Comparison of ENCODE assay signal across 19 cellular contexts in genomic region chr2:180085144-180085543, GRCh38.
DNase-seq lines count a peak whose midpoint lies in the region; ATAC-seq, FAIRE-seq and TF ChIP-seq lines count a peak whose summit lies in the region.
"Had no signal": no experiment of that assay in that cellular context is flagged by ENCODE, and none has a peak within 500 bp of the region (broad histone marks: within the 10 kb centered on the region; RNA-seq: fewer than 3 reads in every experiment).

No MANE protein-coding gene starts in this region.

- no peak overlapping the region for H3K4me2 ChIP-seq in K562 (ENCODE audit: insufficient read depth, low read length)
- no peak overlapping the region for H3K4me2 ChIP-seq in PC-9
- H3K4me2 ChIP-seq: BLaER1, GM23338 had no signal

- H3K36me3 ChIP-seq in K562 (ENCODE audit: control insufficient read depth, insufficient read depth, low read length) (no peaks in the 10 kb centered on the region), kidney (ENCODE audit: control insufficient read depth in 1 of 2, insufficient read depth in 2 of 2, low read length in 2 of 2) (no peaks in the 10 kb centered on the region), PC-9 (ENCODE audit: low read depth) (no peaks in the 10 kb centered on the region)
- H3K36me3 ChIP-seq: BLaER1 had no signal

- H3K9me3 ChIP-seq in K562 (replicated peaks; ENCODE audit: control insufficient read depth, insufficient read depth, low read depth, low read length) (no peaks in the 10 kb centered on the region), kidney (ENCODE audit: control insufficient read depth in 1 of 2, low read length in 2 of 2) (peaks cover 0 to 4% of the 10 kb centered on the region in 2 donors), PC-9 (ENCODE audit: insufficient read depth, low read depth) (no peaks in the 10 kb centered on the region; the same call in 1 of the 2 replicates)

- FAIRE-seq in G401.6 (lab: Jason Lieb, UNC) (peak; percentile 85), K562 (lab: Jason Lieb, UNC) (no peak), kidney (lab: Jason Lieb, UNC) (peak; percentile 17)
- FAIRE-seq: GM12891, GM18507 had no signal

- H3K9me1 ChIP-seq in K562 (ENCODE audit: control insufficient read depth, insufficient read depth, low read length): no peaks in the 10 kb centered on the region

- no peak for TF ChIP-seq EP300 in K562 (IDR thresholded peaks at IDR 0.05; ENCODE audit: low read length)

- H3K27me3 ChIP-seq in K562 (ENCODE audit: control insufficient read depth in 2 of 2, insufficient read depth in 2 of 2, low read length in 2 of 2) (no peaks in the 10 kb centered on the region), PC-9 (ENCODE audit: insufficient read depth, low read depth) (no peaks in the 10 kb centered on the region)
- H3K27me3 ChIP-seq: BLaER1 had no signal

- H3K9me2 ChIP-seq in PC-9 (ENCODE audit: insufficient read depth): no peaks in the 10 kb centered on the region

- no peaks in the 10 kb centered on the region for H3F3A ChIP-seq in PC-9 (ENCODE audit: insufficient read depth, low read depth)

- no peak overlapping the region for H3K27ac ChIP-seq in K562 (ENCODE audit: extremely low read depth, low read depth, low read length)
- no peak overlapping the region for H3K27ac ChIP-seq in kidney (ENCODE audit: low read depth in 2 of 2, low read length in 2 of 2)
- H3K27ac ChIP-seq in PC-9: no peak overlapping the region
- H3K27ac ChIP-seq: BLaER1, C4-2B had no signal

- TF ChIP-seq POLR2A in K562 (conservative IDR thresholded peaks at IDR 0.05): no peak

- ATAC-seq in K562: no peak
- ATAC-seq: GM23338, HCT116 had no signal

- no peak overlapping the region for H3K4me3 ChIP-seq in K562
- H3K4me3 ChIP-seq in kidney (ENCODE audit: low read length in 2 of 2): no peak overlapping the region
- H3K4me3 ChIP-seq in PC-9: no peak overlapping the region
- H3K4me3 ChIP-seq: BLaER1, GM23338 had no signal

- intact Hi-C loops in K562 (cut with micrococcal nuclease): no loop called here
- intact Hi-C loops in kidney (cut with DNase I): no loop called here
- intact Hi-C loops in PC-9 (cut with micrococcal nuclease; ENCODE audit: unreplicated experiment): no loop called here

- TF ChIP-seq RAD21 in K562 (CRISPR knock-in tag; conservative IDR thresholded peaks at IDR 0.05 in 1 of 2, IDR thresholded peaks at IDR 0.05 in 1 of 2): no peak

- in situ Hi-C loops in K562 (cut with MboI): no loop called here

- H4K20me1 ChIP-seq in K562 (replicated peaks; ENCODE audit: control insufficient read depth, insufficient read depth, low read length) (no peaks in the 10 kb centered on the region), PC-9 (ENCODE audit: insufficient read depth) (no peaks in the 10 kb centered on the region)
- H4K20me1 ChIP-seq: BLaER1 had no signal

- POLR2A ChIA-PET in K562 (lab: Yijun Ruan, JAX): no interaction called here
- POLR2A ChIA-PET in PC-9 (lab: Charles Lee; ENCODE audit: unreplicated experiment): no interaction called here

- DNase-seq in K562 (ENCODE audit: extremely low read depth in 1 of 4, low spot score in 3 of 4): no peak
- DNase-seq in kidney: no peak
- DNase-seq in NAMALWA (ENCODE audit: low spot score): no peak
- no peak for DNase-seq in stimulated activated CD4-positive, alpha-beta T cell treated with anti-CD3 and anti-CD28 coated beads, Interleukin-15, amount 100 ng/mL, for 24 hours
- DNase-seq in PC-9: no peak
- DNase-seq: CD4-positive, alpha-beta T cell; CD8-positive, alpha-beta memory T cell; DMS 273 treated with DMSO at 0.1 percent for 48 hours; DMS79; EL; GF-D8; H9 had no signal

- TF ChIP-seq CTCF in K562 (IDR thresholded peaks at IDR 0.05 in 2 of 3, conservative IDR thresholded peaks at IDR 0.05 in 1 of 3; ENCODE audit: insufficient read depth in 2 of 3, low read depth in 1 of 3, low read length in 3 of 3) (no peak), kidney (IDR thresholded peaks at IDR 0.05; ENCODE audit: borderline replicate concordance, extremely low read depth, insufficient read depth) (no peak), PC-9 (conservative IDR thresholded peaks at IDR 0.05) (no peak)

- CTCF ChIA-PET in K562 (lab: Yijun Ruan, JAX; ENCODE audit: low intra/inter-chr PET ratio): no interaction called here
- CTCF ChIA-PET in PC-9 (lab: Charles Lee): no interaction called here

- H3K79me2 ChIP-seq in K562 (ENCODE audit: control insufficient read depth, insufficient read depth, low read length): no peaks in the 10 kb centered on the region
- no peaks in the 10 kb centered on the region for H3K79me2 ChIP-seq in PC-9 (ENCODE audit: low read depth)

- no peak overlapping the region for H2AFZ ChIP-seq in K562 (ENCODE audit: low read depth, low read length)
- H2AFZ ChIP-seq in PC-9: no peak overlapping the region
- H2AFZ ChIP-seq: GM23338 had no signal

- H3K4me1 ChIP-seq in K562 (replicated peaks in 1 of 2; ENCODE audit: control insufficient read depth in 2 of 2, insufficient read depth in 2 of 2, low read length in 2 of 2) (no peaks in the 10 kb centered on the region), kidney (ENCODE audit: control insufficient read depth in 1 of 2, insufficient read depth in 1 of 2, low read depth in 1 of 2, low read length in 2 of 2) (no peaks in the 10 kb centered on the region), PC-9 (replicated peaks; ENCODE audit: insufficient read depth) (no peaks in the 10 kb centered on the region)
- H3K4me1 ChIP-seq: BLaER1 had no signal

- BruUV-seq in K562 (replicated peaks; lab: Mats Ljungman, UMichigan) (no TSS peak), PC-9 (replicated peaks; lab: Mats Ljungman, UMichigan) (no TSS peak)

- no peak overlapping the region for H3K9ac ChIP-seq in K562 (ENCODE audit: insufficient read depth in 1 of 2, low read depth in 2 of 2, low read length in 2 of 2)
- H3K9ac ChIP-seq in kidney (ENCODE audit: low read length in 2 of 2): no peak overlapping the region
- H3K9ac ChIP-seq: BLaER1 had no signal

TF ChIP-seq in K562, 482 proteins besides CTCF, POLR2A, EP300 and RAD21:
- TF ChIP-seq HIVEP1 (CRISPR knock-in tag; IDR thresholded peaks at IDR 0.05): no peak
- no peak for TF ChIP-seq CEBPG (CRISPR knock-in tag; IDR thresholded peaks at IDR 0.05)
- peak in 1 of 2 experiments; percentile 92; a peak in 2 of 4 replicates for TF ChIP-seq CEBPG (tag; conservative IDR thresholded peaks at IDR 0.05 in 1 of 2, IDR thresholded peaks at IDR 0.05 in 1 of 2)
- TF ChIP-seq CEBPB (tag; IDR thresholded peaks at IDR 0.05): peak; percentile 74
- TF ChIP-seq TSHZ1 (CRISPR knock-in tag; IDR thresholded peaks at IDR 0.05): no peak
- TF ChIP-seq ZNF785 (CRISPR knock-in tag; IDR thresholded peaks at IDR 0.05): no peak
- no peak for TF ChIP-seq MTF1 (CRISPR knock-in tag; IDR thresholded peaks at IDR 0.05; ENCODE audit: borderline replicate concordance)
